Comparison of ENCODE assay signal across 8 cellular contexts in the genomic region with DNA sequence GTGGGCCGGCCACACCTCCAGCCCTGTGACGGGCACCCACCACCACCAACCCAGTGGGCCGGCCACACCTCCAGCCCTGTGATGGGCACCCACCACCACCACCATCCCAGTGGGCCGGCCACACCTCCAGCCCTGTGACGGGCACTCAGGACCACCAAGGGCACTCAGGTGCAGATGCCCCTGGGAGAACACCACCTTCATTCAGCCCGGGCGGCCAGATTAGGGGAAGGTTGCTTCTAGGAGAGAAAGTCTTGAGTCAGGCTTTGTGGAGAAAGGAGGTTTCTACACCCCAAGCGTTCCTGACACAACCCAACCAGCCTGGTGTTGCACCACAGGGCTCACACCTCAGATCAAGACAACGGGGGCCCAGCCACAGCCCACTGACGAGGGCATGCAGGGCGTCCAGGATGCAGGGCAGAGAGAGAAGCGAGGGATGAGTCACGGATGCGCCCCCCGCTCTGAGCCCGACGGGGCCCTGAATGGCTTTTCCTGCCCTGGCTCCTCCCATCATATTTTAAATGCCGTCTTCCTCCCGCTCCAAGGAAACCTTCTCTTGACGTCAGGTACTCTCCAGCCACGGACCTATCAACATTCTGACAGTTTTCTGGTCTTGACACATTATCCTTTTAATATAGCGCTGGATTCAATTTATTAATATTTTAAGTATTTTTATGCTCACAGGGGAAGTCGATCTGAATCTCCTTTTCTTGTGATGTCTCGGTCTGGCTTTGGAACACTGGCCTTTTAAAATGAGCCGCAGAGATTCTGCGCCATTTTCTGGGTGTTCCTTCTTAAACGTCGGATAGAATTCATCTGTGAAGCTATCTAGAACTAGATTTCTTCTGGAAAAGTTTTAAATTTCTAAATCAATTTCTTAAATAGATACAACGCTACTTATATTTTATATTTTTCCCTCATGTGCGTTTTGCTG. TPM values are rescaled to one million over a fixed set of nuclear protein-coding genes. Genes with fewer than 3 reads are reported as not detected.
DNase-seq lines count a peak whose midpoint lies in the region; ATAC-seq lines count a peak whose summit lies in the region.

No MANE protein-coding gene starts in this region.

- peaks cover 16% of the 10 kb centered on the region for H3K4me1 Mint-ChIP-seq in activated CD8-positive, alpha-beta memory T cell treated with anti-CD3 and anti-CD28 coated beads, Interleukin-2, amount 10 ng/mL, durations not matched to agents 7 days and 5 days

- peak overlapping the region; percentile 87 for H3K4me2 ChIP-seq in mesendoderm (ENCODE audit: low read length)

- peak overlapping the region; percentile 4 for H3K27ac ChIP-seq in mesendoderm (ENCODE audit: low read depth, low read length)

- H3K79me2 ChIP-seq in mesendoderm (ENCODE audit: control insufficient read depth, insufficient read depth, low read length): no peaks in the 10 kb centered on the region

- H4K5ac ChIP-seq in mesendoderm (ENCODE audit: low read length): no peak overlapping the region

- no CpG with 5 or more reads among the region's 30 CpGs for WGBS in mesendoderm (ENCODE audit: extremely low coverage, insufficient coverage, low lambda C conversion rate)

- peak overlapping the region; percentile 54 for H2BK5ac ChIP-seq in mesendoderm (ENCODE audit: low read length)

- no peak overlapping the region for H3K4ac ChIP-seq in mesendoderm (ENCODE audit: low read depth, low read length)

- no peaks in the 10 kb centered on the region for H3K9me3 ChIP-seq in endocrine pancreas (ENCODE audit: control insufficient read depth, low read length)

- H3K56ac ChIP-seq in mesendoderm (ENCODE audit: low read length): peak overlapping the region; percentile 86

- H2BK15ac ChIP-seq in mesendoderm (replicated peaks; ENCODE audit: low read depth): no peak overlapping the region

- ATAC-seq in HG03108 (IDR thresholded peaks at IDR 0.05; ENCODE audit: unreplicated experiment) (peak; percentile 55), GM21526 (IDR thresholded peaks at IDR 0.05; ENCODE audit: low FRiP score, unreplicated experiment) (no peak)
- peak; percentile 78 for ATAC-seq in activated CD8-positive, alpha-beta memory T cell treated with anti-CD3 and anti-CD28 coated beads, Interleukin-2, amount 10 ng/mL, durations not matched to agents 7 days and 5 days

- peak overlapping the region; percentile 83 for H3K27ac Mint-ChIP-seq in activated CD8-positive, alpha-beta memory T cell treated with anti-CD3 and anti-CD28 coated beads, Interleukin-2, amount 10 ng/mL, durations not matched to agents 7 days and 5 days

- no peaks in the 10 kb centered on the region for H3K36me3 Mint-ChIP-seq in activated CD8-positive, alpha-beta memory T cell treated with anti-CD3 and anti-CD28 coated beads, Interleukin-2, amount 10 ng/mL, durations not matched to agents 7 days and 5 days

- no peak overlapping the region for H3K23ac ChIP-seq in mesendoderm (ENCODE audit: low read length)

- no peaks in the 10 kb centered on the region for H3K36me3 ChIP-seq in endocrine pancreas (ENCODE audit: control insufficient read depth, insufficient read depth, low read length)
- H3K36me3 ChIP-seq in mesendoderm (ENCODE audit: control insufficient read depth, insufficient read depth, low read length): peaks cover 4% of the 10 kb centered on the region

- peaks cover 1% of the 10 kb centered on the region for H3K79me1 ChIP-seq in mesendoderm (ENCODE audit: low read length)

- DNase-seq in DMS153 treated with DMSO at 0.1 percent for 48 hours (lab: John Stamatoyannopoulos, UW; ENCODE audit: unreplicated experiment) (peak; percentile 65), NK-92 (lab: John Stamatoyannopoulos, UW; ENCODE audit: unreplicated experiment) (peak; percentile 10), mesendoderm (peak; percentile 99)
- DNase-seq in activated CD8-positive, alpha-beta memory T cell treated with anti-CD3 and anti-CD28 coated beads, Interleukin-2, amount 10 ng/mL, durations not matched to agents 7 days and 5 days: peak; percentile 88
- peak in 2 of 3 donors; percentile 38 to 65 for DNase-seq in stimulated activated CD4-positive, alpha-beta T cell treated with anti-CD3 and anti-CD28 coated beads, TNF-alpha, amount 100 ng/mL, for 48 hours (ENCODE audit: low read depth in 3 of 3)

- no peak overlapping the region for H2AK5ac ChIP-seq in mesendoderm (ENCODE audit: low read length)

- no peak overlapping the region for H2BK120ac ChIP-seq in mesendoderm (ENCODE audit: low read depth, low read length)

- H3K9ac ChIP-seq in endocrine pancreas (ENCODE audit: control insufficient read depth, insufficient read depth, low read length): peak overlapping the region; percentile 62
- H3K9ac ChIP-seq in mesendoderm (ENCODE audit: low read length): peak overlapping the region; percentile 78

- H3K27me3 ChIP-seq in endocrine pancreas (ENCODE audit: control insufficient read depth, insufficient read depth, low read length) (no peaks in the 10 kb centered on the region), mesendoderm (ENCODE audit: insufficient read depth, low read length, poor library complexity) (no peaks in the 10 kb centered on the region)

- H3K9me3 Mint-ChIP-seq in activated CD8-positive, alpha-beta memory T cell treated with anti-CD3 and anti-CD28 coated beads, Interleukin-2, amount 10 ng/mL, durations not matched to agents 7 days and 5 days (ENCODE audit: low read depth): no peaks in the 10 kb centered on the region

- CTCF ChIA-PET in activated CD8-positive, alpha-beta memory T cell treated with anti-CD3 and anti-CD28 coated beads, Interleukin-2, amount 10 ng/mL, durations not matched to agents 7 days and 5 days (lab: Charles Lee): interaction anchor here (1.0 to 1.4 kb wide), 2 partner anchors 32 to 41 kb away, joined by 3 to 4 read pairs; no protein-coding TSS in a partner anchor

- no peak overlapping the region for H4K8ac ChIP-seq in mesendoderm (ENCODE audit: low read depth, low read length)

- H3K4me1 ChIP-seq in endocrine pancreas (ENCODE audit: control insufficient read depth, insufficient read depth, low read length): no peaks in the 10 kb centered on the region
- H3K4me1 ChIP-seq in mesendoderm (ENCODE audit: control insufficient read depth, low read depth, low read length): peaks cover 2% of the 10 kb centered on the region

- H3K18ac ChIP-seq in mesendoderm (ENCODE audit: low read length): no peak overlapping the region

- H3K4me3 Mint-ChIP-seq in activated CD8-positive, alpha-beta memory T cell treated with anti-CD3 and anti-CD28 coated beads, Interleukin-2, amount 10 ng/mL, durations not matched to agents 7 days and 5 days: peak overlapping the region; percentile 76

- no peaks in the 10 kb centered on the region for H3K27me3 Mint-ChIP-seq in activated CD8-positive, alpha-beta memory T cell treated with anti-CD3 and anti-CD28 coated beads, Interleukin-2, amount 10 ng/mL, durations not matched to agents 7 days and 5 days

- H3K4me3 ChIP-seq in endocrine pancreas (ENCODE audit: control insufficient read depth, insufficient read depth, low read length) (peak overlapping the region; percentile 79), mesendoderm (ENCODE audit: low read length) (peak overlapping the region; percentile 53)

RNA-seq across cellular contexts. Expression of a gene that starts 0.6 kb away (rescaled TPM):
- 1 to 10 TPM; 4.2 to 4.8 TPM for total RNA-seq in activated CD8-positive, alpha-beta memory T cell treated with anti-CD3 and anti-CD28 coated beads, Interleukin-2, amount 10 ng/mL, durations not matched to agents 7 days and 5 days
- polyA plus RNA-seq in mesendoderm (2013, experiment 1 of 2): 43.9 TPM
- 44.7 TPM for polyA plus RNA-seq in mesendoderm (2013, experiment 2 of 2)

RNA-seq across cellular contexts. Expression of a gene that starts 29.5 kb away (rescaled TPM):
- not detected for total RNA-seq in activated CD8-positive, alpha-beta memory T cell treated with anti-CD3 and anti-CD28 coated beads, Interleukin-2, amount 10 ng/mL, durations not matched to agents 7 days and 5 days
- 2.4 TPM for polyA plus RNA-seq in mesendoderm (2013, experiment 1 of 2)
- 2.9 TPM for polyA plus RNA-seq in mesendoderm (2013, experiment 2 of 2)

RNA-seq across cellular contexts. Expression of a gene that starts 43.7 kb away (rescaled TPM):
- 10 to 100 TPM; 44.9 to 49.5 TPM for total RNA-seq in activated CD8-positive, alpha-beta memory T cell treated with anti-CD3 and anti-CD28 coated beads, Interleukin-2, amount 10 ng/mL, durations not matched to agents 7 days and 5 days
- 61.8 TPM for polyA plus RNA-seq in mesendoderm (2013, experiment 1 of 2)
- 61.9 TPM for polyA plus RNA-seq in mesendoderm (2013, experiment 2 of 2)

Comparison
In these comparisons a context has a peak if more than half of its experiments do, and no peak if none do; other contexts are left out.
1. DNase-seq: peak in every context shown above with its lines; median percentile 99 in mesendoderm; 88 in activated CD8-positive, alpha-beta memory T cell treated with anti-CD3 and anti-CD28 coated beads, Interleukin-2, amount 10 ng/mL, durations not matched to agents 7 days and 5 days; 65 in DMS153 treated with DMSO at 0.1 percent for 48 hours; 52 in stimulated activated CD4-positive, alpha-beta T cell treated with anti-CD3 and anti-CD28 coated beads, TNF-alpha, amount 100 ng/mL, for 48 hours; 10 in NK-92.